ENCODE assay signal across 8 cellular contexts in genomic region chr13:43785681-43786471, GRCh38. TPM values are rescaled to one million over a fixed set of nuclear protein-coding genes. Genes with fewer than 3 reads are reported as not detected.
DNase-seq lines count a peak whose midpoint lies in the region; ATAC-seq, FAIRE-seq and TF ChIP-seq lines count a peak whose summit lies in the region.

No MANE protein-coding gene starts in this region.

- RAD21 ChIA-PET in HCT116 (lab: Charles Lee; ENCODE audit: low non-redundant PET in 1 of 2, low total read pairs in 2 of 2, uncharacterized antibody in 2 of 2, unreplicated experiment in 2 of 2): no interaction called here

- no peaks in the 10 kb centered on the region for H4K20me1 ChIP-seq in HCT116 (ENCODE audit: insufficient read depth)

- peak overlapping the region; percentile 69 for H3K4me2 ChIP-seq in HCT116 (ENCODE audit: low read length)

- no peak for TF ChIP-seq POLR2A in HCT116 (IDR thresholded peaks at IDR 0.05; ENCODE audit: borderline replicate concordance, extremely low read depth, insufficient read depth, insufficient read length)

- H3K27ac ChIP-seq in CD4-positive, alpha-beta T cell (ENCODE audit: low read depth, low read length): no peak overlapping the region
- H3K27ac ChIP-seq in HCT116 (ENCODE audit: low read depth, low read length) (no peak overlapping the region; the same call in 1 of the 2 replicates), iPS-20b (ENCODE audit: low read length) (no peak overlapping the region)

- no peak for DNase-seq in CD4-positive, alpha-beta T cell
- DNase-seq in HCT116 (ENCODE audit: low read depth, low spot score) (no peak), RPMI7951 (ENCODE audit: low read depth) (peak; percentile 79), cardiac fibroblast (ENCODE audit: low read depth in 2 of 2) (peak; percentile 81 to 82), sciatic nerve (ENCODE audit: low spot score) (peak; percentile 87), GM19239 (ENCODE audit: insufficient read length, low spot score) (no peak)
- no peak for DNase-seq in stimulated activated naive CD4-positive, alpha-beta T cell (lab: John Stamatoyannopoulos, UW)

- peaks cover 47% of the 10 kb centered on the region for H3K27me3 Mint-ChIP-seq in CD4-positive, alpha-beta T cell

- peaks cover 41% of the 10 kb centered on the region for H3K27me3 ChIP-seq in CD4-positive, alpha-beta T cell (ENCODE audit: control insufficient read depth, insufficient read depth, low read length)
- H3K27me3 ChIP-seq in HCT116 (ENCODE audit: insufficient read depth, low read length) (peaks cover 10% of the 10 kb centered on the region; the same call in 1 of the 2 replicates), iPS-20b (ENCODE audit: insufficient read depth, low read length) (peaks cover 89% of the 10 kb centered on the region)

- POLR2A ChIA-PET in CD4-positive, alpha-beta T cell (lab: Charles Lee): no interaction called here
- POLR2A ChIA-PET in HCT116 (lab: Charles Lee): no interaction called here

- peak overlapping the region; percentile 76 for H3K4me3 Mint-ChIP-seq in CD4-positive, alpha-beta T cell

- H3K4me1 ChIP-seq in HCT116 (ENCODE audit: control insufficient read depth in 1 of 2, insufficient read depth in 2 of 2, low read length in 2 of 2): peaks cover 0 to 25% of the 10 kb centered on the region in 2 experiments; a peak in 2 of 4 replicates
- H3K4me1 ChIP-seq in iPS-20b (ENCODE audit: insufficient read depth, low read length): peaks cover 11% of the 10 kb centered on the region; the same call in 1 of the 2 replicates

- no peak for FAIRE-seq in GM19239 (lab: Jason Lieb, UNC)

- H3K27ac Mint-ChIP-seq in CD4-positive, alpha-beta T cell: no peak overlapping the region

- intact Hi-C loops in CD4-positive, alpha-beta T cell (cut with DNase I, micrococcal nuclease): no loop called here
- intact Hi-C loops in HCT116 (cut with micrococcal nuclease) (no loop called here), sciatic nerve (cut with DNase I) (no loop called here)

- ATAC-seq in CD4-positive, alpha-beta T cell (ENCODE audit: poor library complexity): no peak
- ATAC-seq in HCT116: no peak
- ATAC-seq in sciatic nerve: peak; percentile 92

- H3K4me1 Mint-ChIP-seq in CD4-positive, alpha-beta T cell (ENCODE audit: low read depth): peaks cover 8% of the 10 kb centered on the region

- no peaks in the 10 kb centered on the region for H3K9me2 ChIP-seq in HCT116 (ENCODE audit: insufficient read depth)

- no peaks in the 10 kb centered on the region for H3K9me3 ChIP-seq in CD4-positive, alpha-beta T cell (ENCODE audit: control insufficient read depth, low read length)
- H3K9me3 ChIP-seq in HCT116 (ENCODE audit: control insufficient read depth in 1 of 2, insufficient read depth in 1 of 2, low read depth in 1 of 2, low read length in 2 of 2): no peaks in the 10 kb centered on the region
- H3K9me3 ChIP-seq in iPS-20b (ENCODE audit: insufficient read depth, low read depth, low read length): no peaks in the 10 kb centered on the region

- CTCF ChIA-PET in CD4-positive, alpha-beta T cell (lab: Charles Lee): no interaction called here
- CTCF ChIA-PET in HCT116 (lab: Charles Lee): no interaction called here

- H3K4me3 ChIP-seq in HCT116 (replicated peaks in 1 of 2; ENCODE audit: low read depth in 1 of 2, low read length in 2 of 2) (peak overlapping the region; percentile 51 to 60), cardiac fibroblast (replicated peaks in 1 of 2; ENCODE audit: low read depth in 2 of 2, low read length in 2 of 2) (peak overlapping the region; percentile 67 to 70), iPS-20b (ENCODE audit: low read length) (peak overlapping the region; percentile 76)

- H3K9me3 Mint-ChIP-seq in CD4-positive, alpha-beta T cell: no peaks in the 10 kb centered on the region

- H3K36me3 ChIP-seq in HCT116 (ENCODE audit: control insufficient read depth in 1 of 2, insufficient read depth in 2 of 2, low read length in 2 of 2): no peaks in the 10 kb centered on the region
- no peaks in the 10 kb centered on the region for H3K36me3 ChIP-seq in iPS-20b (ENCODE audit: insufficient read depth, low read depth, low read length)

- TF ChIP-seq CTCF in CD4-positive, alpha-beta T cell (IDR thresholded peaks at IDR 0.05): no peak
- no peak for TF ChIP-seq CTCF in HCT116 (IDR thresholded peaks at IDR 0.05 in 2 of 3, conservative IDR thresholded peaks at IDR 0.05 in 1 of 3; ENCODE audit: borderline replicate concordance in 1 of 3, insufficient read depth in 1 of 3, low read depth in 2 of 3, low read length in 2 of 3)
- no peak for TF ChIP-seq CTCF in cardiac fibroblast (IDR thresholded peaks at IDR 0.05; ENCODE audit: low read depth, low read length)

- no peaks in the 10 kb centered on the region for H3K79me2 ChIP-seq in HCT116 (ENCODE audit: insufficient read depth, low read length)

- no peak overlapping the region for H2AFZ ChIP-seq in HCT116 (ENCODE audit: low read depth, low read length, poor library complexity, severe bottlenecking)

- no peaks in the 10 kb centered on the region for H3K36me3 Mint-ChIP-seq in CD4-positive, alpha-beta T cell (ENCODE audit: low read depth)

- no peak for TF ChIP-seq RAD21 in HCT116 (IDR thresholded peaks at IDR 0.05; ENCODE audit: low read depth)

- BruUV-seq in HCT116 (replicated peaks; lab: Mats Ljungman, UMichigan): no TSS peak

- H3K9ac ChIP-seq in HCT116 (ENCODE audit: low read length): peak overlapping the region; percentile 60
- H3K9ac ChIP-seq in iPS-20b (ENCODE audit: low read depth, low read length): no peak overlapping the region

TF ChIP-seq in HCT116, 20 proteins besides CTCF, POLR2A, EP300 and RAD21:
- no peak for TF ChIP-seq EZH2phosphoT487 (IDR thresholded peaks at IDR 0.05; ENCODE audit: borderline replicate concordance)
- TF ChIP-seq, protein P1, sequence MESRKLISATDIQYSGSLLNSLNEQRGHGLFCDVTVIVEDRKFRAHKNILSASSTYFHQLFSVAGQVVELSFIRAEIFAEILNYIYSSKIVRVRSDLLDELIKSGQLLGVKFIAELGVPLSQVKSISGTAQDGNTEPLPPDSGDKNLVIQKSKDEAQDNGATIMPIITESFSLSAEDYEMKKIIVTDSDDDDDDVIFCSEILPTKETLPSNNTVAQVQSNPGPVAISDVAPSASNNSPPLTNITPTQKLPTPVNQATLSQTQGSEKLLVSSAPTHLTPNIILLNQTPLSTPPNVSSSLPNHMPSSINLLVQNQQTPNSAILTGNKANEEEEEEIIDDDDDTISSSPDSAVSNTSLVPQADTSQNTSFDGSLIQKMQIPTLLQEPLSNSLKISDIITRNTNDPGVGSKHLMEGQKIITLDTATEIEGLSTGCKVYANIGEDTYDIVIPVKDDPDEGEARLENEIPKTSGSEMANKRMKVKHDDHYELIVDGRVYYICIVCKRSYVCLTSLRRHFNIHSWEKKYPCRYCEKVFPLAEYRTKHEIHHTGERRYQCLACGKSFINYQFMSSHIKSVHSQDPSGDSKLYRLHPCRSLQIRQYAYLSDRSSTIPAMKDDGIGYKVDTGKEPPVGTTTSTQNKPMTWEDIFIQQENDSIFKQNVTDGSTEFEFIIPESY (IDR thresholded peaks at IDR 0.05; ENCODE audit: extremely low read depth, insufficient replicate concordance, low read length): no peak
- TF ChIP-seq CEBPB (IDR thresholded peaks at IDR 0.05; ENCODE audit: low read depth): no peak
- no peak for TF ChIP-seq ATF3 (IDR thresholded peaks at IDR 0.05)
TF ChIP-seq in HCT116: peak in this region for 0.

RNA-seq across cellular contexts. Expression of gene ENOX1, which starts 0.9 kb away (rescaled TPM):
- total RNA-seq in CD4-positive, alpha-beta T cell: not detected
- total RNA-seq in HCT116 (2021; ENCODE audit: unreplicated experiment) (4.5 TPM), sciatic nerve (4.3 TPM)
- 2.0 and 2.8 TPM in 2 replicates for polyA plus RNA-seq in HCT116 (2012)
- total RNA-seq in RPMI7951 (2014; rRNA removed; shearing (Covaris generic)): 1.9 and 2.6 TPM in 2 replicates

Comparison
In these comparisons a context has a peak if more than half of its experiments do, and no peak if none do; other contexts are left out.
1. DNase-seq: peak in RPMI7951 (single experiment), cardiac fibroblast (2 of 2) and sciatic nerve (single experiment); none in CD4-positive, alpha-beta T cell (0 of 10), HCT116 (single experiment), GM19239 (single experiment) and stimulated activated naive CD4-positive, alpha-beta T cell (0 of 6).
2. Peak in every context shown above with its lines, with median percentiles within 50 percentile points of each other: H3K4me3 ChIP-seq.